ENCODE assay signal across 9 cellular contexts in the genomic region with DNA sequence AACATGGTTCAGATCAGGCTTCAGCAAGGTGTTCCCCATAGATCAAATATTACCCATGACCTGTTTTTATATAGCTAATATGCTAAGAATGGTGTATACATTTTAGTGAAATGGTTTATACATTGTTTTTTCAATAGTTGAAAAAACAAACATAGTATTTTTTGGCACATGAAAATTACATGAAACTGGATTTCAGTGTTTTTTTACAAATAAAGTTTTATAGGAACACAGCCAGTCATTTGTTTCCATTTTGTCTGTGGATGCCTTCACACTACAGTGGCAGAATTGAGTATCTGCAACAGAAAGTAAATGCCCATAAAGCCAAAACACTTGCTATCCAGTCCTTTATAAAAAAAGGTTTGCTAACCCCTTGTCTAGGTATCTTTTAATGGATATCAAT.
"Had no signal": no experiment of that assay in that cellular context is flagged by ENCODE, and none has a peak within 500 bp of the region (broad histone marks: within the 10 kb centered on the region; RNA-seq: fewer than 3 reads in every experiment).

No MANE protein-coding gene starts in this region.

- H3K27ac ChIP-seq: KMS-11 had no signal

- FAIRE-seq: H1, H54, HTR-8/SVneo had no signal

- H3K4me2 ChIP-seq: GM23338, KMS-11 had no signal

- H2AFZ ChIP-seq: GM23338 had no signal

- DNase-seq: H9, HCEC 1CT, Kasumi-1, KBM-7 had no signal

- ATAC-seq: GM23338 had no signal

- H3K4me3 ChIP-seq: GM23338 had no signal

- H3K9ac ChIP-seq: KMS-11 had no signal
